Comparison of ENCODE assay signal across 19 cellular contexts in the genomic region with DNA sequence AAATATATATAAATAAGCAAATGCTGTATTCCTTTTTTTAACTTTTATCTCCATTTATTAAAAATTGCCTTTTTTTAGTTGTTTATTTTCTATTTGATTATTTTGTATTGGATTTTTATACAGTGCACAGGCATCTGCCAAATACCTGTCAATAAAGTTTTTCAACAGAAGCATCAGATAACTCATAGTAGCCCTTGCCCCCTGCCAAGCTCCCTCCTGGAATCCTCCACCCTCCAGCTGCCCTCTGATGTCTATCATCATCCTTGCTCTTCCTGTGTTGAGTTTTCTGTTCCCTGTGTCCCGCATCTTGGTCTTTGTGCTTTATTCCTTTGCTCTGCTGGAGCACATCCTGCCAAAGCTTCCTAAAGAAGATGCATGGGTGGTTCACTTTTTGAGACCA. TPM values are rescaled to one million over a fixed set of nuclear protein-coding genes. Genes with fewer than 3 reads are reported as not detected.
DNase-seq lines count a peak whose midpoint lies in the region; ATAC-seq, FAIRE-seq and TF ChIP-seq lines count a peak whose summit lies in the region.
"Had no signal": no experiment of that assay in that cellular context is flagged by ENCODE, and none has a peak within 500 bp of the region (broad histone marks: within the 10 kb centered on the region; RNA-seq: fewer than 3 reads in every experiment).

No MANE protein-coding gene starts in this region.

- no peaks in the 10 kb centered on the region; the same call in 1 of the 2 replicates for H4K20me1 ChIP-seq in HepG2 (ENCODE audit: insufficient read depth, low read length)
- H4K20me1 ChIP-seq in K562 (replicated peaks; ENCODE audit: control insufficient read depth, insufficient read depth, low read length), result no peaks in the 10 kb centered on the region

- H3K4me2 ChIP-seq in HepG2 (ENCODE audit: low read depth, low read length) (no peak overlapping the region), K562 (ENCODE audit: insufficient read depth, low read length) (no peak overlapping the region)
- H3K4me2 ChIP-seq: BLaER1 had no signal

- TF ChIP-seq EP300 in HepG2 (IDR thresholded peaks at IDR 0.05; ENCODE audit: low read depth in 2 of 2, low read length in 2 of 2) (no peak), HepG2 (CRISPR knock-in tag; IDR thresholded peaks at IDR 0.05; ENCODE audit: borderline replicate concordance) (no peak), K562 (IDR thresholded peaks at IDR 0.05; ENCODE audit: low read length) (no peak)

- CTCF ChIA-PET in HepG2 (lab: Yijun Ruan, JAX; ENCODE audit: low intra/inter-chr PET ratio, low total read pairs), result no interaction called here
- CTCF ChIA-PET in K562 (lab: Yijun Ruan, JAX; ENCODE audit: low intra/inter-chr PET ratio), result no interaction called here

- DNase-seq in HepG2 (ENCODE audit: low spot score) (no peak), right lobe of liver (no peak), K562 (ENCODE audit: extremely low read depth in 1 of 4, low spot score in 3 of 4) (no peak), HuH-7.5 (ENCODE audit: low spot score) (no peak)
- DNase-seq: ACHN; BE2C; C1 segment of cervical spinal cord; Caco-2; Calu3; CD4-positive, alpha-beta T cell; CD8-positive, alpha-beta T cell; DMS79 treated with DMSO at 0.1 percent for 48 hours; GF-D8 had no signal

- intact Hi-C loops in HepG2 (cut with micrococcal nuclease; ENCODE audit: unreplicated experiment) (no loop called here), right lobe of liver (cut with DNase I) (no loop called here), K562 (cut with micrococcal nuclease) (no loop called here)

- no peaks in the 10 kb centered on the region for H3K9me1 ChIP-seq in K562 (ENCODE audit: control insufficient read depth, insufficient read depth, low read length)

- H2AFZ ChIP-seq in HepG2 (ENCODE audit: low read length), result no peak overlapping the region
- no peak overlapping the region for H2AFZ ChIP-seq in K562 (ENCODE audit: low read depth, low read length)

- 93% methylated on average over 1 of the region's 1 CpG for WGBS in HepG2 (ENCODE audit: low lambda C conversion rate)
- 89% methylated on average over 1 of the region's 1 CpG for WGBS in right lobe of liver (ENCODE audit: insufficient coverage, low coverage, low lambda C conversion rate, missing lambda C conversion rate)
- 85% methylated on average over 1 of the region's 1 CpG for WGBS in K562 (ENCODE audit: insufficient coverage, low coverage, missing lambda C conversion rate)

- FAIRE-seq in HepG2 (lab: Jason Lieb, UNC) (no peak), K562 (lab: Jason Lieb, UNC) (no peak)
- FAIRE-seq: D721Med, G401.6, GM12891 had no signal

- H3K27ac ChIP-seq in HepG2 (ENCODE audit: extremely low read length, insufficient read depth, low read length) (no peak overlapping the region), right lobe of liver (no peak overlapping the region), K562 (ENCODE audit: extremely low read depth, low read depth, low read length) (no peak overlapping the region)
- H3K27ac ChIP-seq: 22Rv1, BLaER1 had no signal

- H3K9me3 ChIP-seq in HepG2 (ENCODE audit: low read length), result no peaks in the 10 kb centered on the region
- no peaks in the 10 kb centered on the region for H3K9me3 ChIP-seq in right lobe of liver
- H3K9me3 ChIP-seq in K562 (replicated peaks; ENCODE audit: control insufficient read depth, insufficient read depth, low read depth, low read length), result no peaks in the 10 kb centered on the region
- H3K9me3 ChIP-seq: BE2C, BLaER1, Caco-2 had no signal

- H3K36me3 ChIP-seq in HepG2 (replicated peaks in 1 of 2; ENCODE audit: control insufficient read depth in 1 of 2, insufficient read depth in 2 of 2, low read length in 2 of 2) (no peaks in the 10 kb centered on the region), right lobe of liver (no peaks in the 10 kb centered on the region), K562 (ENCODE audit: control insufficient read depth, insufficient read depth, low read length) (peaks cover 15% of the 10 kb centered on the region; the same call in 1 of the 3 replicates)

- H3K4me3 ChIP-seq in HepG2 (replicated peaks in 1 of 3; ENCODE audit: insufficient read depth in 1 of 3, low read depth in 2 of 3, low read length in 3 of 3), result no peak overlapping the region
- no peak overlapping the region for H3K4me3 ChIP-seq in right lobe of liver
- H3K4me3 ChIP-seq in K562, result no peak overlapping the region
- H3K4me3 ChIP-seq: BLaER1 had no signal

- peaks cover 6% of the 10 kb centered on the region for H3K79me2 ChIP-seq in HepG2 (ENCODE audit: insufficient read depth, low read length)
- H3K79me2 ChIP-seq in K562 (ENCODE audit: control insufficient read depth, insufficient read depth, low read length), result peaks cover 3% of the 10 kb centered on the region; the same call in 1 of the 3 replicates

- H3K27me3 ChIP-seq in HepG2 (ENCODE audit: control insufficient read depth in 1 of 2, insufficient read depth in 2 of 2, low read length in 2 of 2) (no peaks in the 10 kb centered on the region), right lobe of liver (no peaks in the 10 kb centered on the region), K562 (ENCODE audit: control insufficient read depth in 2 of 2, insufficient read depth in 2 of 2, low read length in 2 of 2) (no peaks in the 10 kb centered on the region)
- H3K27me3 ChIP-seq: BE2C, BLaER1 had no signal

- ATAC-seq in HepG2 (no peak), right lobe of liver (no peak), K562 (no peak), GM21447 (IDR thresholded peaks at IDR 0.05; ENCODE audit: unreplicated experiment) (no peak)
- ATAC-seq: CD8-positive, alpha-beta T cell had no signal

- in situ Hi-C loops in HepG2 (cut with HindIII; ENCODE audit: extremely low pct_ligation_motif_present, low pct_unique_long_range_greater_than_20kb), result no loop called here
- in situ Hi-C loops in K562 (cut with MboI), result loop anchor here (25.0 kb wide), 2 partner anchors 711 to 861 kb away; partner anchors contain the start of gene BDKRB1

- BruUV-seq in HepG2 (replicated peaks; lab: Mats Ljungman, UMichigan), result no TSS peak
- no TSS peak for BruUV-seq in K562 (replicated peaks; lab: Mats Ljungman, UMichigan)

- TF ChIP-seq CTCF in HepG2 (CRISPR knock-in tag; IDR thresholded peaks at IDR 0.05) (no peak), right lobe of liver (IDR thresholded peaks at IDR 0.05) (no peak), K562 (IDR thresholded peaks at IDR 0.05 in 2 of 3, conservative IDR thresholded peaks at IDR 0.05 in 1 of 3; ENCODE audit: insufficient read depth in 2 of 3, low read depth in 1 of 3, low read length in 3 of 3) (no peak)

- no peak for TF ChIP-seq RAD21 in HepG2 (CRISPR knock-in tag; IDR thresholded peaks at IDR 0.05)
- TF ChIP-seq RAD21 in K562 (CRISPR knock-in tag; conservative IDR thresholded peaks at IDR 0.05 in 1 of 2, IDR thresholded peaks at IDR 0.05 in 1 of 2), result no peak

- TF ChIP-seq POLR2A in HepG2 (IDR thresholded peaks at IDR 0.05; ENCODE audit: insufficient read depth in 1 of 2, low read depth in 2 of 2, low read length in 2 of 2), result no peak
- TF ChIP-seq POLR2A in right lobe of liver (IDR thresholded peaks at IDR 0.05), result no peak
- TF ChIP-seq POLR2A in K562 (conservative IDR thresholded peaks at IDR 0.05), result no peak

- H3K9ac ChIP-seq in HepG2 (ENCODE audit: insufficient read depth, low read depth, low read length), result no peak overlapping the region
- H3K9ac ChIP-seq in K562 (ENCODE audit: insufficient read depth in 1 of 2, low read depth in 2 of 2, low read length in 2 of 2), result no peak overlapping the region
- H3K9ac ChIP-seq: BLaER1 had no signal

- H3K4me1 ChIP-seq in HepG2 (ENCODE audit: insufficient read depth, low read length), result peaks cover 54% of the 10 kb centered on the region
- H3K4me1 ChIP-seq in right lobe of liver, result peaks cover 0 to 15% (median under 1%) of the 10 kb centered on the region in 4 donors
- H3K4me1 ChIP-seq in K562 (replicated peaks in 1 of 2; ENCODE audit: control insufficient read depth in 2 of 2, insufficient read depth in 2 of 2, low read length in 2 of 2), result no peaks in the 10 kb centered on the region; a peak in 1 of 5 replicates
- H3K4me1 ChIP-seq: BE2C, Caco-2 had no signal

- POLR2A ChIA-PET in HepG2 (lab: Yijun Ruan, JAX) (interaction anchor here (1.9 to 7.1 kb wide), 4 partner anchors 8 to 106 kb away, joined by 11 to 183 read pairs (median 57); partner anchors contain the start of gene GLRX5), K562 (lab: Yijun Ruan, JAX) (no interaction called here)

RNA-seq across cellular contexts. Expression of gene GLRX5, which starts 16.6 kb away (rescaled TPM):
- total RNA-seq in HepG2 (2016; rRNA removed; fragmentation: Illumina TruSeq; extraction: Trizol), result 115 and 122 TPM in 2 replicates
- total RNA-seq in HepG2 (2016; cell fraction: cytosol; rRNA removed; fragmentation: Illumina TruSeq; extraction: Trizol; ENCODE audit: low read depth), result 141 and 162 TPM in 2 replicates
- 99.8 and 128 TPM in 2 replicates for total RNA-seq in HepG2 (2016; cell fraction: insoluble cytoplasmic fraction; rRNA removed; fragmentation: Illumina TruSeq; extraction: Trizol)
- 204 and 226 TPM in 2 replicates for total RNA-seq in HepG2 (2016; cell fraction: membrane; rRNA removed; fragmentation: Illumina TruSeq; extraction: Trizol)
- 42.6 and 50.7 TPM in 2 replicates for total RNA-seq in HepG2 (2016; cell fraction: nucleus; rRNA removed; fragmentation: Illumina TruSeq; extraction: Trizol)
- polyA plus RNA-seq in HepG2 (2011; rRNA removed), result 115 and 146 TPM in 2 replicates
- 68.6 and 128 TPM in 2 replicates for polyA plus RNA-seq in HepG2 (2011; cell fraction: cytosol; rRNA removed)
- 20.1 and 32.1 TPM in 2 replicates for polyA plus RNA-seq in HepG2 (2011; cell fraction: nucleus; rRNA removed)
- 136 and 145 TPM in 2 replicates for polyA plus RNA-seq in HepG2 (2012)
- polyA plus RNA-seq in HepG2 (2016; cell fraction: cytosol; fragmentation: Illumina TruSeq; extraction: Trizol; ENCODE audit: low read depth), result 197 and 237 TPM in 2 replicates
- 161 and 168 TPM in 2 replicates for polyA plus RNA-seq in HepG2 (2016; cell fraction: insoluble cytoplasmic fraction; fragmentation: Illumina TruSeq; extraction: Trizol; ENCODE audit: low read depth)
- 243 and 290 TPM in 2 replicates for polyA plus RNA-seq in HepG2 (2016; cell fraction: membrane; fragmentation: Illumina TruSeq; extraction: Trizol; ENCODE audit: low read depth)
- 104 and 106 TPM in 2 replicates for polyA plus RNA-seq in HepG2 (2016; cell fraction: nucleus; fragmentation: Illumina TruSeq; extraction: Trizol; ENCODE audit: insufficient read depth, low read depth)
- 17.9 and 35.5 TPM in 2 replicates for polyA minus RNA-seq in HepG2 (2011; rRNA and poly(A)+ RNA removed; ENCODE audit: low replicate concordance)
- 42.3 and 45.6 TPM in 2 replicates for polyA minus RNA-seq in HepG2 (2011; cell fraction: cytosol; rRNA and poly(A)+ RNA removed)
- polyA minus RNA-seq in HepG2 (2011; cell fraction: nucleus; rRNA and poly(A)+ RNA removed), result 15.8 and 23.1 TPM in 2 replicates
- 10 to 100 TPM; 31.4 to 48.5 (median 40.2) TPM for total RNA-seq in right lobe of liver
- 11.5 and 14.3 TPM in 2 replicates for total RNA-seq in K562 (2011; cell fraction: chromatin; rRNA removed; ENCODE audit: low replicate concordance)
- total RNA-seq in K562 (2011; cell fraction: nucleolus; rRNA removed), result 8.3 and 11.6 TPM in 2 replicates
- total RNA-seq in K562 (2011; cell fraction: nucleoplasm; rRNA removed), result 19.2 and 24.9 TPM in 2 replicates
- 78.4 and 97.8 TPM in 2 replicates for total RNA-seq in K562 (2014; rRNA removed)
- total RNA-seq in K562 (2014; rRNA removed; fragmentation: Illumina TruSeq; extraction: Trizol), result 85.5 and 97.4 TPM in 2 replicates
- total RNA-seq in K562 (2015; rRNA removed; fragmentation: Illumina TruSeq; extraction: Trizol), result 56.4 and 57.9 TPM in 2 replicates
- 66.8 and 68.0 TPM in 2 replicates for total RNA-seq in K562 (2021)
- 63.8 and 85.2 TPM in 2 replicates for polyA plus RNA-seq in K562 (2011; rRNA removed)
- 31.1 and 72.2 TPM in 2 replicates for polyA plus RNA-seq in K562 (2011; cell fraction: cytosol; rRNA removed)
- polyA plus RNA-seq in K562 (2011; cell fraction: nucleus; rRNA removed), result 9.8 and 21.8 TPM in 2 replicates
- polyA plus RNA-seq in K562 (2012), result 53.4 and 78.6 TPM in 2 replicates
- 92.8 and 96.8 TPM in 2 replicates for polyA plus RNA-seq in K562 (2014; fragmentation: Illumina TruSeq; extraction: Trizol)
- 10 to 100 TPM; 16.7 to 20.0 TPM for polyA plus RNA-seq in K562 (2014; fragmentation: Nextera tagmentation; extraction: Ambion mirVana)
- 66.4 and 73.9 TPM in 2 replicates for polyA plus RNA-seq in K562 (2014; rRNA removed)
- 32.8 and 34.4 TPM in 2 replicates for polyA minus RNA-seq in K562 (2011; rRNA and poly(A)+ RNA removed)
- polyA minus RNA-seq in K562 (2011; cell fraction: cytosol; rRNA and poly(A)+ RNA removed), result 17.5 and 24.9 TPM in 2 replicates
- 5.8 and 14.6 TPM in 2 replicates for polyA minus RNA-seq in K562 (2011; cell fraction: nucleus; rRNA and poly(A)+ RNA removed)

RNA-seq across cellular contexts. Expression of gene SYNE3, which starts 35.0 kb away (rescaled TPM):
- total RNA-seq in HepG2 (2016; rRNA removed; fragmentation: Illumina TruSeq; extraction: Trizol), result 7.8 and 9.0 TPM in 2 replicates
- total RNA-seq in HepG2 (2016; cell fraction: cytosol; rRNA removed; fragmentation: Illumina TruSeq; extraction: Trizol; ENCODE audit: low read depth), result 2.1 and 2.5 TPM in 2 replicates
- 6.6 and 8.6 TPM in 2 replicates for total RNA-seq in HepG2 (2016; cell fraction: insoluble cytoplasmic fraction; rRNA removed; fragmentation: Illumina TruSeq; extraction: Trizol)
- total RNA-seq in HepG2 (2016; cell fraction: membrane; rRNA removed; fragmentation: Illumina TruSeq; extraction: Trizol), result 2.8 and 3.5 TPM in 2 replicates
- 14.8 and 16.4 TPM in 2 replicates for total RNA-seq in HepG2 (2016; cell fraction: nucleus; rRNA removed; fragmentation: Illumina TruSeq; extraction: Trizol)
- polyA plus RNA-seq in HepG2 (2011; rRNA removed), result 8.0 and 9.3 TPM in 2 replicates
- polyA plus RNA-seq in HepG2 (2011; cell fraction: cytosol; rRNA removed), result 3.1 and 3.2 TPM in 2 replicates
- 32.7 and 44.3 TPM in 2 replicates for polyA plus RNA-seq in HepG2 (2011; cell fraction: nucleus; rRNA removed)
- 3.7 and 4.9 TPM in 2 replicates for polyA plus RNA-seq in HepG2 (2012)
- polyA plus RNA-seq in HepG2 (2016; cell fraction: cytosol; fragmentation: Illumina TruSeq; extraction: Trizol; ENCODE audit: low read depth), result 0.24 and 0.25 TPM in 2 replicates
- 2.0 and 2.7 TPM in 2 replicates for polyA plus RNA-seq in HepG2 (2016; cell fraction: insoluble cytoplasmic fraction; fragmentation: Illumina TruSeq; extraction: Trizol; ENCODE audit: low read depth)
- 0.50 and 0.55 TPM in 2 replicates for polyA plus RNA-seq in HepG2 (2016; cell fraction: membrane; fragmentation: Illumina TruSeq; extraction: Trizol; ENCODE audit: low read depth)
- polyA plus RNA-seq in HepG2 (2016; cell fraction: nucleus; fragmentation: Illumina TruSeq; extraction: Trizol; ENCODE audit: insufficient read depth, low read depth), result 10.7 and 10.9 TPM in 2 replicates
- polyA minus RNA-seq in HepG2 (2011; rRNA and poly(A)+ RNA removed; ENCODE audit: low replicate concordance), result 0.72 and 21.2 TPM in 2 replicates
- 6.8 and 8.6 TPM in 2 replicates for polyA minus RNA-seq in HepG2 (2011; cell fraction: cytosol; rRNA and poly(A)+ RNA removed)
- polyA minus RNA-seq in HepG2 (2011; cell fraction: nucleus; rRNA and poly(A)+ RNA removed), result 43.0 and 46.7 TPM in 2 replicates
- total RNA-seq in right lobe of liver, result 10 to 100 TPM in 1 of 6 experiments, 1 to 10 TPM in 5; 3.7 to 11.6 (median 5.0) TPM
- total RNA-seq in K562 (2011; cell fraction: chromatin; rRNA removed; ENCODE audit: low replicate concordance), result 2.1 and 2.6 TPM in 2 replicates
- 1.2 and 1.3 TPM in 2 replicates for total RNA-seq in K562 (2011; cell fraction: nucleolus; rRNA removed)
- total RNA-seq in K562 (2011; cell fraction: nucleoplasm; rRNA removed), result 1.8 and 2.3 TPM in 2 replicates
- total RNA-seq in K562 (2014; rRNA removed), result 0.94 and 2.7 TPM in 2 replicates
- 0.55 and 0.67 TPM in 2 replicates for total RNA-seq in K562 (2014; rRNA removed; fragmentation: Illumina TruSeq; extraction: Trizol)
- 0.47 and 0.79 TPM in 2 replicates for total RNA-seq in K562 (2015; rRNA removed; fragmentation: Illumina TruSeq; extraction: Trizol)
- total RNA-seq in K562 (2021), result 2.2 and 3.1 TPM in 2 replicates
- polyA plus RNA-seq in K562 (2011; rRNA removed), result 0.15 and 0.95 TPM in 2 replicates
- polyA plus RNA-seq in K562 (2011; cell fraction: cytosol; rRNA removed), result 0.10 and 0.47 TPM in 2 replicates
- polyA plus RNA-seq in K562 (2011; cell fraction: nucleus; rRNA removed), result 0.40 and 1.4 TPM in 2 replicates
- polyA plus RNA-seq in K562 (2012), result 1.1 and 2.8 TPM in 2 replicates
- polyA plus RNA-seq in K562 (2014; fragmentation: Illumina TruSeq; extraction: Trizol), result 0.61 and 0.71 TPM in 2 replicates
- polyA plus RNA-seq in K562 (2014; fragmentation: Nextera tagmentation; extraction: Ambion mirVana), result under 1 TPM; 0.04 to 0.08 TPM
- polyA plus RNA-seq in K562 (2014; rRNA removed), result 1.7 and 1.8 TPM in 2 replicates
- 0.14 and 1.0 TPM in 2 replicates for polyA minus RNA-seq in K562 (2011; rRNA and poly(A)+ RNA removed)
- 0.82 TPM in 1 of 2 replicates, not detected in the other for polyA minus RNA-seq in K562 (2011; cell fraction: cytosol; rRNA and poly(A)+ RNA removed)
- 0.13 and 2.0 TPM in 2 replicates for polyA minus RNA-seq in K562 (2011; cell fraction: nucleus; rRNA and poly(A)+ RNA removed)

Comparison
In these comparisons a context has a peak if more than half of its experiments do, and no peak if none do; other contexts are left out.
1. Of the 241 proteins assayed by ChIP-seq in both HepG2 and K562: peak only in HepG2: ZBTB33; only in K562: none; in both: none; in neither: 239; mixed calls (peak in some experiments, not most) for 1.